1 cellular context compared by ENCODE assay signal in genomic region chr6:34746104-34746846, GRCh38.
TF ChIP-seq lines count a peak whose summit lies in the region.

No MANE protein-coding gene starts in this region.

TF ChIP-seq in HepG2, 621 proteins besides CTCF, POLR2A, EP300 and RAD21 (continued from another document and continues in another):
- TF ChIP-seq AKNA (CRISPR knock-in tag; IDR thresholded peaks at IDR 0.05; ENCODE audit: borderline replicate concordance) (no peak), PRMT3 (CRISPR knock-in tag; IDR thresholded peaks at IDR 0.05; ENCODE audit: borderline replicate concordance, low read depth) (no peak), ZNF430 (CRISPR knock-in tag; IDR thresholded peaks at IDR 0.05) (no peak), ZBTB20 (CRISPR knock-in tag; IDR thresholded peaks at IDR 0.05; ENCODE audit: borderline replicate concordance, low read depth) (no peak), MYC (CRISPR knock-in tag; IDR thresholded peaks at IDR 0.05; ENCODE audit: borderline replicate concordance) (no peak), ZNF337 (CRISPR knock-in tag; IDR thresholded peaks at IDR 0.05; ENCODE audit: borderline replicate concordance, low read depth) (no peak), FOXP4 (CRISPR knock-in tag; IDR thresholded peaks at IDR 0.05) (peak; percentile 21; the same call in 1 of the 2 replicates), TRAFD1 (CRISPR knock-in tag; IDR thresholded peaks at IDR 0.05; ENCODE audit: borderline replicate concordance) (no peak), ISX (CRISPR knock-in tag; conservative IDR thresholded peaks at IDR 0.05) (no peak), ZNF841 (CRISPR knock-in tag; IDR thresholded peaks at IDR 0.05; ENCODE audit: borderline replicate concordance) (peak; percentile 97; the same call in 1 of the 2 replicates), ZFYVE20 (CRISPR knock-in tag; IDR thresholded peaks at IDR 0.05; ENCODE audit: borderline replicate concordance, low read depth) (no peak), IKZF1 (IDR thresholded peaks at IDR 0.05) (no peak), CENPT (CRISPR knock-in tag; IDR thresholded peaks at IDR 0.05; ENCODE audit: low read depth) (no peak), HES4 (CRISPR knock-in tag; IDR thresholded peaks at IDR 0.05; ENCODE audit: borderline replicate concordance) (0 out of 2 replicates have a peak, but pooled peaks have one; percentile 22), SMYD3 (CRISPR knock-in tag; IDR thresholded peaks at IDR 0.05) (no peak), HDAC2 (CRISPR knock-in tag; IDR thresholded peaks at IDR 0.05) (0 out of 2 replicates have a peak, but pooled peaks have one; percentile 18), IRF9 (CRISPR knock-in tag; IDR thresholded peaks at IDR 0.05; ENCODE audit: borderline replicate concordance) (no peak), HNRNPH1 (optimal IDR thresholded peaks at IDR 0.05; ENCODE audit: low read depth, low read length) (no peak), FOXP1 (IDR thresholded peaks at IDR 0.05) (no peak), FOXP1 (CRISPR knock-in tag; IDR thresholded peaks at IDR 0.05) (0 out of 2 replicates have a peak, but pooled peaks have one; percentile 23), ZGPAT (CRISPR knock-in tag; IDR thresholded peaks at IDR 0.05) (0 out of 2 replicates have a peak, but pooled peaks have one; percentile 7), ZNF124 (CRISPR knock-in tag; IDR thresholded peaks at IDR 0.05) (no peak; the same call in 1 of the 2 replicates), ZNF557 (CRISPR knock-in tag; IDR thresholded peaks at IDR 0.05) (no peak), HNRNPLL (IDR thresholded peaks at IDR 0.05; ENCODE audit: low read depth, low read length, poor library complexity, severe bottlenecking) (no peak), MBNL3 (CRISPR knock-in tag; conservative IDR thresholded peaks at IDR 0.05) (no peak), NRL (CRISPR knock-in tag; IDR thresholded peaks at IDR 0.05; ENCODE audit: borderline replicate concordance) (no peak), SETDB1 (CRISPR knock-in tag; IDR thresholded peaks at IDR 0.05; ENCODE audit: borderline replicate concordance) (no peak), MED8 (CRISPR knock-in tag; IDR thresholded peaks at IDR 0.05; ENCODE audit: insufficient replicate concordance) (no peak), ZNF597 (CRISPR knock-in tag; IDR thresholded peaks at IDR 0.05) (no peak), ZFP62 (CRISPR knock-in tag; IDR thresholded peaks at IDR 0.05) (no peak), BCLAF1 (IDR thresholded peaks at IDR 0.05) (no peak), PLRG1 (conservative IDR thresholded peaks at IDR 0.05) (no peak), RFX1 (IDR thresholded peaks at IDR 0.05) (no peak), MEF2D (CRISPR knock-in tag; IDR thresholded peaks at IDR 0.05) (no peak), KDM3A (CRISPR knock-in tag; IDR thresholded peaks at IDR 0.05; ENCODE audit: low read depth) (no peak), SMAD3 (CRISPR knock-in tag; IDR thresholded peaks at IDR 0.05) (no peak), GTF3A (CRISPR knock-in tag; conservative IDR thresholded peaks at IDR 0.05) (no peak), ZNF101 (CRISPR knock-in tag; IDR thresholded peaks at IDR 0.05; ENCODE audit: borderline replicate concordance, low read depth) (no peak), ZNF576 (CRISPR knock-in tag; IDR thresholded peaks at IDR 0.05) (no peak), NR2F2 (IDR thresholded peaks at IDR 0.05; ENCODE audit: borderline replicate concordance, low read depth) (no peak), ZSCAN21 (CRISPR knock-in tag; IDR thresholded peaks at IDR 0.05; ENCODE audit: borderline replicate concordance) (no peak), JUN (CRISPR knock-in tag; IDR thresholded peaks at IDR 0.05) (no peak), DBP (CRISPR knock-in tag; IDR thresholded peaks at IDR 0.05; ENCODE audit: not compliant biosample characterization) (no peak), DRAP1 (CRISPR knock-in tag; IDR thresholded peaks at IDR 0.05) (0 out of 2 replicates have a peak, but pooled peaks have one; percentile 5), ATF7 (IDR thresholded peaks at IDR 0.05) (no peak), ATF7 (CRISPR knock-in tag; IDR thresholded peaks at IDR 0.05) (no peak), HNRNPUL1 (IDR thresholded peaks at IDR 0.05; ENCODE audit: low read depth, low read length) (no peak), HINFP (CRISPR knock-in tag; IDR thresholded peaks at IDR 0.05; ENCODE audit: low read depth) (no peak)
